ENCODE assay signal across 1 cellular context in genomic region chr16:57167951-57168350, GRCh38.
TF ChIP-seq lines count a peak whose summit lies in the region.

No MANE protein-coding gene starts in this region.

TF ChIP-seq in GM12878, 131 proteins besides CTCF, POLR2A, EP300 and RAD21 (continued from another document):
- TF ChIP-seq, protein P1, sequence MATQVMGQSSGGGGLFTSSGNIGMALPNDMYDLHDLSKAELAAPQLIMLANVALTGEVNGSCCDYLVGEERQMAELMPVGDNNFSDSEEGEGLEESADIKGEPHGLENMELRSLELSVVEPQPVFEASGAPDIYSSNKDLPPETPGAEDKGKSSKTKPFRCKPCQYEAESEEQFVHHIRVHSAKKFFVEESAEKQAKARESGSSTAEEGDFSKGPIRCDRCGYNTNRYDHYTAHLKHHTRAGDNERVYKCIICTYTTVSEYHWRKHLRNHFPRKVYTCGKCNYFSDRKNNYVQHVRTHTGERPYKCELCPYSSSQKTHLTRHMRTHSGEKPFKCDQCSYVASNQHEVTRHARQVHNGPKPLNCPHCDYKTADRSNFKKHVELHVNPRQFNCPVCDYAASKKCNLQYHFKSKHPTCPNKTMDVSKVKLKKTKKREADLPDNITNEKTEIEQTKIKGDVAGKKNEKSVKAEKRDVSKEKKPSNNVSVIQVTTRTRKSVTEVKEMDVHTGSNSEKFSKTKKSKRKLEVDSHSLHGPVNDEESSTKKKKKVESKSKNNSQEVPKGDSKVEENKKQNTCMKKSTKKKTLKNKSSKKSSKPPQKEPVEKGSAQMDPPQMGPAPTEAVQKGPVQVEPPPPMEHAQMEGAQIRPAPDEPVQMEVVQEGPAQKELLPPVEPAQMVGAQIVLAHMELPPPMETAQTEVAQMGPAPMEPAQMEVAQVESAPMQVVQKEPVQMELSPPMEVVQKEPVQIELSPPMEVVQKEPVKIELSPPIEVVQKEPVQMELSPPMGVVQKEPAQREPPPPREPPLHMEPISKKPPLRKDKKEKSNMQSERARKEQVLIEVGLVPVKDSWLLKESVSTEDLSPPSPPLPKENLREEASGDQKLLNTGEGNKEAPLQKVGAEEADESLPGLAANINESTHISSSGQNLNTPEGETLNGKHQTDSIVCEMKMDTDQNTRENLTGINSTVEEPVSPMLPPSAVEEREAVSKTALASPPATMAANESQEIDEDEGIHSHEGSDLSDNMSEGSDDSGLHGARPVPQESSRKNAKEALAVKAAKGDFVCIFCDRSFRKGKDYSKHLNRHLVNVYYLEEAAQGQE (IDR thresholded peaks at IDR 0.05; ENCODE audit: low read depth, low read length): no peak
- TF ChIP-seq YY1 (IDR thresholded peaks at IDR 0.05; ENCODE audit: low read depth, low read length) (no peak), POU2F2 (IDR thresholded peaks at IDR 0.05; ENCODE audit: borderline replicate concordance, low read depth, low read length) (no peak), RUNX3 (IDR thresholded peaks at IDR 0.05; ENCODE audit: low read length) (0 out of 2 replicates have a peak, but pooled peaks have one; percentile 3), ZNF217 (IDR thresholded peaks at IDR 0.05) (no peak), SMC3 (IDR thresholded peaks at IDR 0.05; ENCODE audit: borderline replicate concordance, low read length) (peak; percentile 74; the same call in 1 of the 2 replicates), MXI1 (IDR thresholded peaks at IDR 0.05; ENCODE audit: low read depth, low read length) (0 out of 2 replicates have a peak, but pooled peaks have one; percentile 27), FOXM1 (IDR thresholded peaks at IDR 0.05; ENCODE audit: low read depth, low read length) (peak; percentile 36; the same call in 1 of the 2 replicates), PML (IDR thresholded peaks at IDR 0.05; ENCODE audit: low read length) (no peak), RB1 (IDR thresholded peaks at IDR 0.05; ENCODE audit: borderline replicate concordance) (0 out of 2 replicates have a peak, but pooled peaks have one; percentile 38), EZH2 (IDR thresholded peaks at IDR 0.05; ENCODE audit: borderline replicate concordance, control insufficient read depth, low read depth, low read length) (no peak)
- TF ChIP-seq, protein P2, sequence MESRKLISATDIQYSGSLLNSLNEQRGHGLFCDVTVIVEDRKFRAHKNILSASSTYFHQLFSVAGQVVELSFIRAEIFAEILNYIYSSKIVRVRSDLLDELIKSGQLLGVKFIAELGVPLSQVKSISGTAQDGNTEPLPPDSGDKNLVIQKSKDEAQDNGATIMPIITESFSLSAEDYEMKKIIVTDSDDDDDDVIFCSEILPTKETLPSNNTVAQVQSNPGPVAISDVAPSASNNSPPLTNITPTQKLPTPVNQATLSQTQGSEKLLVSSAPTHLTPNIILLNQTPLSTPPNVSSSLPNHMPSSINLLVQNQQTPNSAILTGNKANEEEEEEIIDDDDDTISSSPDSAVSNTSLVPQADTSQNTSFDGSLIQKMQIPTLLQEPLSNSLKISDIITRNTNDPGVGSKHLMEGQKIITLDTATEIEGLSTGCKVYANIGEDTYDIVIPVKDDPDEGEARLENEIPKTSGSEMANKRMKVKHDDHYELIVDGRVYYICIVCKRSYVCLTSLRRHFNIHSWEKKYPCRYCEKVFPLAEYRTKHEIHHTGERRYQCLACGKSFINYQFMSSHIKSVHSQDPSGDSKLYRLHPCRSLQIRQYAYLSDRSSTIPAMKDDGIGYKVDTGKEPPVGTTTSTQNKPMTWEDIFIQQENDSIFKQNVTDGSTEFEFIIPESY (IDR thresholded peaks at IDR 0.05): no peak
- TF ChIP-seq, protein P3, sequence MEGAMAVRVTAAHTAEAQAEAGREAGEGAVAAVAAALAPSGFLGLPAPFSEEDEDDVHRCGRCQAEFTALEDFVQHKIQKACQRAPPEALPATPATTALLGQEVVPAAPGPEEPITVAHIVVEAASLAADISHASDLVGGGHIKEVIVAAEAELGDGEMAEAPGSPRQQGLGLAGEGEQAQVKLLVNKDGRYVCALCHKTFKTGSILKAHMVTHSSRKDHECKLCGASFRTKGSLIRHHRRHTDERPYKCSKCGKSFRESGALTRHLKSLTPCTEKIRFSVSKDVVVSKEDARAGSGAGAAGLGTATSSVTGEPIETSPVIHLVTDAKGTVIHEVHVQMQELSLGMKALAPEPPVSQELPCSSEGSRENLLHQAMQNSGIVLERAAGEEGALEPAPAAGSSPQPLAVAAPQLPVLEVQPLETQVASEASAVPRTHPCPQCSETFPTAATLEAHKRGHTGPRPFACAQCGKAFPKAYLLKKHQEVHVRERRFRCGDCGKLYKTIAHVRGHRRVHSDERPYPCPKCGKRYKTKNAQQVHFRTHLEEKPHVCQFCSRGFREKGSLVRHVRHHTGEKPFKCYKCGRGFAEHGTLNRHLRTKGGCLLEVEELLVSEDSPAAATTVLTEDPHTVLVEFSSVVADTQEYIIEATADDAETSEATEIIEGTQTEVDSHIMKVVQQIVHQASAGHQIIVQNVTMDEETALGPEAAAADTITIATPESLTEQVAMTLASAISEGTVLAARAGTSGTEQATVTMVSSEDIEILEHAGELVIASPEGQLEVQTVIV (IDR thresholded peaks at IDR 0.05; ENCODE audit: borderline replicate concordance, partially characterized antibody): no peak
